Comparison of ENCODE assay signal across 22 cellular contexts in genomic region chr16:15466131-15466530, GRCh38.
"Had no signal": no experiment of that assay in that cellular context is flagged by ENCODE, and none has a peak within 500 bp of the region (broad histone marks: within the 10 kb centered on the region; RNA-seq: fewer than 3 reads in every experiment).

No MANE protein-coding gene starts in this region.

- DNase-seq: KBM-7, MG63, NCI-H1092, NCI-H1105 treated with DMSO at 0.1 percent for 48 hours, NCI-H1436 treated with DMSO at 0.1 percent for 48 hours, NCI-H187, NCI-H2029, NCI-H2081 treated with DMSO at 0.1 percent for 48 hours, NCI-H2171, NCI-H226, NCI-H446, NCI-H510A, NCI-H524 treated with DMSO at 0.1 percent for 48 hours, NCI-H69, NCI-H774, Right ventricle myocardium superior, RPMI8226, SIG-M5, SW 1271, T-cell had no signal

- ATAC-seq: T-cell had no signal

- H3K4me1 Mint-ChIP-seq: T-cell had no signal

- H3K27me3 Mint-ChIP-seq: T-cell had no signal

- H3K27ac Mint-ChIP-seq: T-cell had no signal

- H3K36me3 Mint-ChIP-seq: T-cell had no signal

- H3K4me3 Mint-ChIP-seq: T-cell had no signal

- H3K4me3 ChIP-seq: MG63, SJSA1, SK-N-MC had no signal
